11 cellular contexts compared by ENCODE assay signal in the genomic region with DNA sequence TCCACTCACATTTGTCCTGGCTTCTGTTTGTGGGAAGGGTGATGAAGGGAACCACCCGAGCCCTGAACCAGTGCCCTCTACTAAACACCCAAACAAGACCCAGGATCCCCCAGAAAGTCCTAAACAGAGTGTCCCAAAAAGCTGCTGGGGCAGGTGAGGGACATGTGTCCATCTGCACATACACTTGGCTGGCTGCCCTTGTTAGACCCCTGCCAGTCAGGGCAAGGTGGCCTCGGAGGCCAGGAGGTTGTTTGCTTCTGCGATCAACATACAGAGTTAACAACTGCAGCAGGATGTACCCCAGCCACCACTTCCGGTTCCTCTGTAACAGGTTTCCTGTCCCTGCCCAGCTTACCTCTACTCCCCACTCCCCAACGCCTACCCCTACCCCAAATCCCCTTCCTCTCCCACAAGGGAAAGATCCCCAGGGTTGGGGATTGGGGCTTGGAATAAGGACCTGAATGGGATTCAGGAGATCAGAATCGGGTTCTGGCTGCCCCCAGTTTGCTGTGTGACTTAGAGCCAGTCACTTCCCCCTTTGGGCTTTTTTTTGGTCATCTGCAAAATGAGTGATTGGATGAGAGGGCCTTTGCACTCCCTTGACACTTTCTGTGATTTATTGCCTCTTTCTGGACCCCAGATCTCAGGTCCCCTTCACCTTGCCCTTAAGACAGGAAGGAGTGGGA. TPM values are rescaled to one million over a fixed set of nuclear protein-coding genes. Genes with fewer than 3 reads are reported as not detected.
DNase-seq lines count a peak whose midpoint lies in the region; ATAC-seq lines count a peak whose summit lies in the region.
"Had no signal": no experiment of that assay in that cellular context is flagged by ENCODE, and none has a peak within 500 bp of the region (broad histone marks: within the 10 kb centered on the region; RNA-seq: fewer than 3 reads in every experiment).

No MANE protein-coding gene starts in this region.

- peak; percentile 78 to 86 for ATAC-seq in activated T-cell treated with anti-CD3 and anti-CD28 coated beads, Interleukin-2, amount 50 U/mL, for 72 hours (replicated peaks in 1 of 2)
- ATAC-seq in HG02852 (IDR thresholded peaks at IDR 0.05; ENCODE audit: unreplicated experiment) (no peak), HG03565 (IDR thresholded peaks at IDR 0.05; ENCODE audit: unreplicated experiment) (no peak)
- ATAC-seq: Panc1 had no signal

- peaks cover 8 to 29% of the 10 kb centered on the region in 2 donors for H3K36me3 Mint-ChIP-seq in activated T-cell treated with anti-CD3 and anti-CD28 coated beads, Interleukin-2, amount 50 U/mL, for 72 hours (ENCODE audit: insufficient read depth in 2 of 2)

- no peaks in the 10 kb centered on the region for H3K9me3 Mint-ChIP-seq in activated T-cell treated with anti-CD3 and anti-CD28 coated beads, Interleukin-2, amount 50 U/mL, for 72 hours

- peaks cover 88% of the 10 kb centered on the region for H3K4me1 Mint-ChIP-seq in activated T-cell treated with anti-CD3 and anti-CD28 coated beads, Interleukin-2, amount 50 U/mL, for 72 hours (ENCODE audit: low read depth)

- H3K27me3 Mint-ChIP-seq in activated T-cell treated with anti-CD3 and anti-CD28 coated beads, Interleukin-2, amount 50 U/mL, for 72 hours (ENCODE audit: low read depth) = no peaks in the 10 kb centered on the region

- no peak overlapping the region for H3K4me3 ChIP-seq in muscle layer of duodenum (ENCODE audit: low read depth in 1 of 2, low read length in 2 of 2)
- H3K4me3 ChIP-seq: thyroid gland had no signal

- H3K27me3 ChIP-seq in muscle layer of duodenum (ENCODE audit: low read depth, low read length) = no peaks in the 10 kb centered on the region
- H3K27me3 ChIP-seq: thyroid gland had no signal

- H3K9me3 ChIP-seq in muscle layer of duodenum (ENCODE audit: control insufficient read depth in 1 of 2, low read length in 2 of 2) = no peaks in the 10 kb centered on the region
- H3K9me3 ChIP-seq: thyroid gland had no signal

- H3K4me3 Mint-ChIP-seq in activated T-cell treated with anti-CD3 and anti-CD28 coated beads, Interleukin-2, amount 50 U/mL, for 72 hours = peak overlapping the region; percentile 75 to 78

- H3K4me1 ChIP-seq in muscle layer of duodenum (ENCODE audit: control insufficient read depth in 1 of 2, insufficient read depth in 2 of 2, low read length in 2 of 2) = peaks cover 6 to 12% of the 10 kb centered on the region in 2 donors
- H3K4me1 ChIP-seq: thyroid gland had no signal

- H3K36me3 ChIP-seq in muscle layer of duodenum (ENCODE audit: control insufficient read depth in 1 of 2, insufficient read depth in 2 of 2, low read length in 2 of 2) = no peaks in the 10 kb centered on the region
- H3K36me3 ChIP-seq: thyroid gland had no signal

- peak; percentile 34 for DNase-seq in CD1c-positive myeloid dendritic cell (ENCODE audit: extremely low spot score)
- DNase-seq in NOMO-1 treated with DMSO at 0.1 percent for 48 hours (lab: John Stamatoyannopoulos, UW; ENCODE audit: unreplicated experiment) = peak; percentile 17
- DNase-seq in activated T-cell treated with anti-CD3 and anti-CD28 coated beads, Interleukin-2, amount 50 U/mL, for 72 hours = peak; percentile 54 to 61
- DNase-seq in NCI-H2196 treated with DMSO at 0.1 percent for 48 hours (lab: John Stamatoyannopoulos, UW; ENCODE audit: unreplicated experiment) = no peak
- DNase-seq in GM19238 (ENCODE audit: insufficient read length, low spot score) = no peak
- DNase-seq: anterior cingulate cortex, thyroid gland had no signal

- H3K27ac ChIP-seq in muscle layer of duodenum (ENCODE audit: low read length) = peak overlapping the region; percentile 27
- H3K27ac ChIP-seq: thyroid gland had no signal

- H3K27ac Mint-ChIP-seq in activated T-cell treated with anti-CD3 and anti-CD28 coated beads, Interleukin-2, amount 50 U/mL, for 72 hours = peak overlapping the region; percentile 94

RNA-seq across cellular contexts. Expression of gene DEF6, which starts 13.9 kb away (rescaled TPM):
- 100 to 1,000 TPM; 108 to 127 TPM for total RNA-seq in activated T-cell treated with anti-CD3 and anti-CD28 coated beads, Interleukin-2, amount 50 U/mL, for 72 hours

RNA-seq across cellular contexts. Expression of gene PPARD, which starts 30.8 kb away (rescaled TPM):
- total RNA-seq in activated T-cell treated with anti-CD3 and anti-CD28 coated beads, Interleukin-2, amount 50 U/mL, for 72 hours = 10 to 100 TPM; 24.1 to 27.9 TPM

RNA-seq across cellular contexts. Expression of gene ZNF76, which starts 52.0 kb away (rescaled TPM):
- 10 to 100 TPM; 52.1 to 55.9 TPM for total RNA-seq in activated T-cell treated with anti-CD3 and anti-CD28 coated beads, Interleukin-2, amount 50 U/mL, for 72 hours

Comparison
In these comparisons a context has a peak if more than half of its experiments do, and no peak if none do; other contexts are left out.
1. DNase-seq: peak in CD1c-positive myeloid dendritic cell (single experiment), NOMO-1 treated with DMSO at 0.1 percent for 48 hours (single experiment) and activated T-cell treated with anti-CD3 and anti-CD28 coated beads, Interleukin-2, amount 50 U/mL, for 72 hours (2 of 2); none in NCI-H2196 treated with DMSO at 0.1 percent for 48 hours (single experiment) and GM19238 (single experiment).
2. ATAC-seq: peak in activated T-cell treated with anti-CD3 and anti-CD28 coated beads, Interleukin-2, amount 50 U/mL, for 72 hours (2 of 2); none in HG02852 (single experiment) and HG03565 (single experiment).